Comparison of ENCODE assay signal across 22 cellular contexts in genomic region chr1:93649231-93649630, GRCh38.
"Had no signal": no experiment of that assay in that cellular context is flagged by ENCODE, and none has a peak within 500 bp of the region (broad histone marks: within the 10 kb centered on the region; RNA-seq: fewer than 3 reads in every experiment).

No MANE protein-coding gene starts in this region.

- H3K27me3 Mint-ChIP-seq: activated naive CD8-positive, alpha-beta T cell; activated T-helper 17 cell treated with anti-CD3 and anti-CD28 coated beads, Interleukin-2, amount 50 U/mL, for 72 hours; stimulated activated memory B cell treated with anti-CD40 and anti-IgM and Interleukin-4, amounts not matched to agents 10 μg/mL and 1 μg/mL and 100 μg/mL, for 72 hours; T-cell had no signal

- H3K4me3 ChIP-seq: adrenal gland, left lung, transverse colon, uterus had no signal

- H3K27me3 ChIP-seq: adrenal gland, left lung, transverse colon, uterus had no signal

- DNase-seq: activated CD4-positive, alpha-beta T cell treated with anti-CD3 and anti-CD28 coated beads, Interleukin-2, amount 50 U/mL, for 1 hour; activated CD4-positive, CD25-positive, alpha-beta regulatory T cell treated with anti-CD3 and anti-CD28 coated beads, Interleukin-2, amount 50 U/mL, for 72 hours; activated T-cell treated with anti-CD3 and anti-CD28 coated beads, Interleukin-2, amount 50 U/mL, for 24 hours; adrenal gland; effector CD4-positive, alpha-beta T cell; erythroblast; foreskin melanocyte; immature natural killer cell; left lung; small intestine; stimulated activated CD4-positive, alpha-beta T cell treated with anti-CD3 and anti-CD28 coated beads, Interleukin-2, amount 100 ng/mL, for 24 hours; T-cell; transverse colon; uterus; WERI-Rb-1 had no signal

- H3K4me1 ChIP-seq: adrenal gland, parathyroid adenoma, transverse colon, uterus had no signal

- ATAC-seq: activated T-helper 17 cell treated with anti-CD3 and anti-CD28 coated beads, Interleukin-2, amount 50 U/mL, for 72 hours; left lung; sciatic nerve; stimulated activated memory B cell treated with anti-CD40 and anti-IgM and Interleukin-4, amounts not matched to agents 10 μg/mL and 1 μg/mL and 100 μg/mL, for 72 hours; T-cell had no signal

- H3K4me1 Mint-ChIP-seq: activated T-helper 17 cell treated with anti-CD3 and anti-CD28 coated beads, Interleukin-2, amount 50 U/mL, for 72 hours; immature natural killer cell had no signal

- H3K36me3 Mint-ChIP-seq: activated naive CD8-positive, alpha-beta T cell; immature natural killer cell; T-cell had no signal

- H3K9me3 ChIP-seq: adrenal gland, left lung, neutrophil, transverse colon, uterus had no signal

- H3K27ac Mint-ChIP-seq: activated naive CD8-positive, alpha-beta T cell; activated T-cell treated with anti-CD3 and anti-CD28 coated beads, Interleukin-2, amount 50 U/mL, for 24 hours; activated T-helper 17 cell treated with anti-CD3 and anti-CD28 coated beads, Interleukin-2, amount 50 U/mL, for 72 hours; immature natural killer cell; natural killer cell treated with Interleukin-12 subunit alpha and Interleukin-12 subunit beta and Interleukin-15 and Interleukin-18, amount 100 ng/mL, for 72 hours; stimulated activated memory B cell treated with anti-CD40 and anti-IgM and Interleukin-4, amounts not matched to agents 10 μg/mL and 1 μg/mL and 100 μg/mL, for 72 hours; T-cell had no signal

- H3K9me3 Mint-ChIP-seq: activated T-cell treated with anti-CD3 and anti-CD28 coated beads, Interleukin-2, amount 50 U/mL, for 24 hours; activated T-helper 17 cell treated with anti-CD3 and anti-CD28 coated beads, Interleukin-2, amount 50 U/mL, for 72 hours; immature natural killer cell; natural killer cell treated with Interleukin-12 subunit alpha and Interleukin-12 subunit beta and Interleukin-15 and Interleukin-18, amount 100 ng/mL, for 72 hours; stimulated activated memory B cell treated with anti-CD40 and anti-IgM and Interleukin-4, amounts not matched to agents 10 μg/mL and 1 μg/mL and 100 μg/mL, for 72 hours; T-cell had no signal

- H3K36me3 ChIP-seq: adrenal gland, left lung, neutrophil, transverse colon, uterus, WERI-Rb-1 had no signal

- H3K27ac ChIP-seq: adrenal gland, left lung, neutrophil, parathyroid adenoma, transverse colon, uterus, WERI-Rb-1 had no signal

- H3K4me3 Mint-ChIP-seq: activated naive CD8-positive, alpha-beta T cell; activated T-cell treated with anti-CD3 and anti-CD28 coated beads, Interleukin-2, amount 50 U/mL, for 24 hours; activated T-helper 17 cell treated with anti-CD3 and anti-CD28 coated beads, Interleukin-2, amount 50 U/mL, for 72 hours; immature natural killer cell; natural killer cell treated with Interleukin-12 subunit alpha and Interleukin-12 subunit beta and Interleukin-15 and Interleukin-18, amount 100 ng/mL, for 72 hours; stimulated activated memory B cell treated with anti-CD40 and anti-IgM and Interleukin-4, amounts not matched to agents 10 μg/mL and 1 μg/mL and 100 μg/mL, for 72 hours; T-cell had no signal
